1 cellular context compared by ENCODE assay signal in the genomic region with DNA sequence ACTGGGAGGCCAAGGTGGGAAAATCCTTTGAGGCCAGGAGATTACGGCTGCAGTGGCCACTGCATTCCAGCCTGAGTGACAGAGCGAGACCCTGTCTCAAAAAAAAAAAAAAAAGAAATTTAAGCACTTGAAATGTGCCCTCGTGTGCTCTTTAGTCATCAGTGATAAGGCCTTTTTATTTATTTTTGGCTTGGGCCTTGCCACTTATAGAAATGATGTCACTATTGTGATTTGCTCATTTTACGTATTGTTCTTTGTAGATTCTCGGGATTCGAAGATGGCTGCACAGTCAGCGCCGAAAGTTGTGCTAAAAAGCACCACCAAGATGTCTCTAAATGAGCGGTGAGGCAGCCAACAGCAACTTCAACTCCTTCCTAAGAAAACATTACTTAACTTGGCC.
TF ChIP-seq lines count a peak whose summit lies in the region.

No MANE protein-coding gene starts in this region.

TF ChIP-seq in GM23338, 12 proteins besides CTCF, POLR2A, EP300 and RAD21 (continued from another document):
- TF ChIP-seq, protein P1, sequence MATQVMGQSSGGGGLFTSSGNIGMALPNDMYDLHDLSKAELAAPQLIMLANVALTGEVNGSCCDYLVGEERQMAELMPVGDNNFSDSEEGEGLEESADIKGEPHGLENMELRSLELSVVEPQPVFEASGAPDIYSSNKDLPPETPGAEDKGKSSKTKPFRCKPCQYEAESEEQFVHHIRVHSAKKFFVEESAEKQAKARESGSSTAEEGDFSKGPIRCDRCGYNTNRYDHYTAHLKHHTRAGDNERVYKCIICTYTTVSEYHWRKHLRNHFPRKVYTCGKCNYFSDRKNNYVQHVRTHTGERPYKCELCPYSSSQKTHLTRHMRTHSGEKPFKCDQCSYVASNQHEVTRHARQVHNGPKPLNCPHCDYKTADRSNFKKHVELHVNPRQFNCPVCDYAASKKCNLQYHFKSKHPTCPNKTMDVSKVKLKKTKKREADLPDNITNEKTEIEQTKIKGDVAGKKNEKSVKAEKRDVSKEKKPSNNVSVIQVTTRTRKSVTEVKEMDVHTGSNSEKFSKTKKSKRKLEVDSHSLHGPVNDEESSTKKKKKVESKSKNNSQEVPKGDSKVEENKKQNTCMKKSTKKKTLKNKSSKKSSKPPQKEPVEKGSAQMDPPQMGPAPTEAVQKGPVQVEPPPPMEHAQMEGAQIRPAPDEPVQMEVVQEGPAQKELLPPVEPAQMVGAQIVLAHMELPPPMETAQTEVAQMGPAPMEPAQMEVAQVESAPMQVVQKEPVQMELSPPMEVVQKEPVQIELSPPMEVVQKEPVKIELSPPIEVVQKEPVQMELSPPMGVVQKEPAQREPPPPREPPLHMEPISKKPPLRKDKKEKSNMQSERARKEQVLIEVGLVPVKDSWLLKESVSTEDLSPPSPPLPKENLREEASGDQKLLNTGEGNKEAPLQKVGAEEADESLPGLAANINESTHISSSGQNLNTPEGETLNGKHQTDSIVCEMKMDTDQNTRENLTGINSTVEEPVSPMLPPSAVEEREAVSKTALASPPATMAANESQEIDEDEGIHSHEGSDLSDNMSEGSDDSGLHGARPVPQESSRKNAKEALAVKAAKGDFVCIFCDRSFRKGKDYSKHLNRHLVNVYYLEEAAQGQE (IDR thresholded peaks at IDR 0.05; ENCODE audit: unreplicated experiment) = no peak
- TF ChIP-seq, protein P2, sequence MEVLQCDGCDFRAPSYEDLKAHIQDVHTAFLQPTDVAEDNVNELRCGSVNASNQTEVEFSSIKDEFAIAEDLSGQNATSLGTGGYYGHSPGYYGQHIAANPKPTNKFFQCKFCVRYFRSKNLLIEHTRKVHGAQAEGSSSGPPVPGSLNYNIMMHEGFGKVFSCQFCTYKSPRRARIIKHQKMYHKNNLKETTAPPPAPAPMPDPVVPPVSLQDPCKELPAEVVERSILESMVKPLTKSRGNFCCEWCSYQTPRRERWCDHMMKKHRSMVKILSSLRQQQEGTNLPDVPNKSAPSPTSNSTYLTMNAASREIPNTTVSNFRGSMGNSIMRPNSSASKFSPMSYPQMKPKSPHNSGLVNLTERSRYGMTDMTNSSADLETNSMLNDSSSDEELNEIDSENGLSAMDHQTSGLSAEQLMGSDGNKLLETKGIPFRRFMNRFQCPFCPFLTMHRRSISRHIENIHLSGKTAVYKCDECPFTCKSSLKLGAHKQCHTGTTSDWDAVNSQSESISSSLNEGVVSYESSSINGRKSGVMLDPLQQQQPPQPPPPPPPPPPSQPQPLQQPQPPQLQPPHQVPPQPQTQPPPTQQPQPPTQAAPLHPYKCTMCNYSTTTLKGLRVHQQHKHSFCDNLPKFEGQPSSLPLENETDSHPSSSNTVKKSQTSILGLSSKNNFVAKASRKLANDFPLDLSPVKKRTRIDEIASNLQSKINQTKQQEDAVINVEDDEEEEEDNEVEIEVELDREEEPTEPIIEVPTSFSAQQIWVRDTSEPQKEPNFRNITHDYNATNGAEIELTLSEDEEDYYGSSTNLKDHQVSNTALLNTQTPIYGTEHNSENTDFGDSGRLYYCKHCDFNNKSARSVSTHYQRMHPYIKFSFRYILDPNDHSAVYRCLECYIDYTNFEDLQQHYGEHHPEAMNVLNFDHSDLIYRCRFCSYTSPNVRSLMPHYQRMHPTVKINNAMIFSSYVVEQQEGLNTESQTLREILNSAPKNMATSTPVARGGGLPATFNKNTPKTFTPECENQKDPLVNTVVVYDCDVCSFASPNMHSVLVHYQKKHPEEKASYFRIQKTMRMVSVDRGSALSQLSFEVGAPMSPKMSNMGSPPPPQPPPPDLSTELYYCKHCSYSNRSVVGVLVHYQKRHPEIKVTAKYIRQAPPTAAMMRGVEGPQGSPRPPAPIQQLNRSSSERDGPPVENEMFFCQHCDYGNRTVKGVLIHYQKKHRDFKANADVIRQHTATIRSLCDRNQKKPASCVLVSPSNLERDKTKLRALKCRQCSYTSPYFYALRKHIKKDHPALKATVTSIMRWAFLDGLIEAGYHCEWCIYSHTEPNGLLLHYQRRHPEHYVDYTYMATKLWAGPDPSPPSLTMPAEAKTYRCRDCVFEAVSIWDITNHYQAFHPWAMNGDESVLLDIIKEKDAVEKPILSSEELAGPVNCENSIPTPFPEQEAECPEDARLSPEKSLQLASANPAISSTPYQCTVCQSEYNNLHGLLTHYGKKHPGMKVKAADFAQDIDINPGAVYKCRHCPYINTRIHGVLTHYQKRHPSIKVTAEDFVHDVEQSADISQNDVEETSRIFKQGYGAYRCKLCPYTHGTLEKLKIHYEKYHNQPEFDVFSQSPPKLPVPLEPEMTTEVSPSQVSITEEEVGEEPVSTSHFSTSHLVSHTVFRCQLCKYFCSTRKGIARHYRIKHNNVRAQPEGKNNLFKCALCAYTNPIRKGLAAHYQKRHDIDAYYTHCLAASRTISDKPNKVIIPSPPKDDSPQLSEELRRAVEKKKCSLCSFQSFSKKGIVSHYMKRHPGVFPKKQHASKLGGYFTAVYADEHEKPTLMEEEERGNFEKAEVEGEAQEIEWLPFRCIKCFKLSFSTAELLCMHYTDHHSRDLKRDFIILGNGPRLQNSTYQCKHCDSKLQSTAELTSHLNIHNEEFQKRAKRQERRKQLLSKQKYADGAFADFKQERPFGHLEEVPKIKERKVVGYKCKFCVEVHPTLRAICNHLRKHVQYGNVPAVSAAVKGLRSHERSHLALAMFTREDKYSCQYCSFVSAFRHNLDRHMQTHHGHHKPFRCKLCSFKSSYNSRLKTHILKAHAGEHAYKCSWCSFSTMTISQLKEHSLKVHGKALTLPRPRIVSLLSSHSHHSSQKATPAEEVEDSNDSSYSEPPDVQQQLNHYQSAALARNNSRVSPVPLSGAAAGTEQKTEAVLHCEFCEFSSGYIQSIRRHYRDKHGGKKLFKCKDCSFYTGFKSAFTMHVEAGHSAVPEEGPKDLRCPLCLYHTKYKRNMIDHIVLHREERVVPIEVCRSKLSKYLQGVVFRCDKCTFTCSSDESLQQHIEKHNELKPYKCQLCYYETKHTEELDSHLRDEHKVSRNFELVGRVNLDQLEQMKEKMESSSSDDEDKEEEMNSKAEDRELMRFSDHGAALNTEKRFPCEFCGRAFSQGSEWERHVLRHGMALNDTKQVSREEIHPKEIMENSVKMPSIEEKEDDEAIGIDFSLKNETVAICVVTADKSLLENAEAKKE (CRISPR knock-in tag; IDR thresholded peaks at IDR 0.05) = no peak
- TF ChIP-seq EZH2phosphoT487 (IDR thresholded peaks at IDR 0.05; ENCODE audit: unreplicated experiment) (no peak), CREB1 (CRISPR knock-in tag; IDR thresholded peaks at IDR 0.05; ENCODE audit: low read depth) (no peak), STAT1 (IDR thresholded peaks at IDR 0.05; ENCODE audit: unreplicated experiment) (no peak), EZH2 (IDR thresholded peaks at IDR 0.05; ENCODE audit: low read depth, unreplicated experiment) (no peak), JUNB (IDR thresholded peaks at IDR 0.05; ENCODE audit: unreplicated experiment) (no peak)
- TF ChIP-seq, protein P3, sequence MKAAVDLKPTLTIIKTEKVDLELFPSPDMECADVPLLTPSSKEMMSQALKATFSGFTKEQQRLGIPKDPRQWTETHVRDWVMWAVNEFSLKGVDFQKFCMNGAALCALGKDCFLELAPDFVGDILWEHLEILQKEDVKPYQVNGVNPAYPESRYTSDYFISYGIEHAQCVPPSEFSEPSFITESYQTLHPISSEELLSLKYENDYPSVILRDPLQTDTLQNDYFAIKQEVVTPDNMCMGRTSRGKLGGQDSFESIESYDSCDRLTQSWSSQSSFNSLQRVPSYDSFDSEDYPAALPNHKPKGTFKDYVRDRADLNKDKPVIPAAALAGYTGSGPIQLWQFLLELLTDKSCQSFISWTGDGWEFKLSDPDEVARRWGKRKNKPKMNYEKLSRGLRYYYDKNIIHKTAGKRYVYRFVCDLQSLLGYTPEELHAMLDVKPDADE (IDR thresholded peaks at IDR 0.05) = no peak
